In the genomic region with DNA sequence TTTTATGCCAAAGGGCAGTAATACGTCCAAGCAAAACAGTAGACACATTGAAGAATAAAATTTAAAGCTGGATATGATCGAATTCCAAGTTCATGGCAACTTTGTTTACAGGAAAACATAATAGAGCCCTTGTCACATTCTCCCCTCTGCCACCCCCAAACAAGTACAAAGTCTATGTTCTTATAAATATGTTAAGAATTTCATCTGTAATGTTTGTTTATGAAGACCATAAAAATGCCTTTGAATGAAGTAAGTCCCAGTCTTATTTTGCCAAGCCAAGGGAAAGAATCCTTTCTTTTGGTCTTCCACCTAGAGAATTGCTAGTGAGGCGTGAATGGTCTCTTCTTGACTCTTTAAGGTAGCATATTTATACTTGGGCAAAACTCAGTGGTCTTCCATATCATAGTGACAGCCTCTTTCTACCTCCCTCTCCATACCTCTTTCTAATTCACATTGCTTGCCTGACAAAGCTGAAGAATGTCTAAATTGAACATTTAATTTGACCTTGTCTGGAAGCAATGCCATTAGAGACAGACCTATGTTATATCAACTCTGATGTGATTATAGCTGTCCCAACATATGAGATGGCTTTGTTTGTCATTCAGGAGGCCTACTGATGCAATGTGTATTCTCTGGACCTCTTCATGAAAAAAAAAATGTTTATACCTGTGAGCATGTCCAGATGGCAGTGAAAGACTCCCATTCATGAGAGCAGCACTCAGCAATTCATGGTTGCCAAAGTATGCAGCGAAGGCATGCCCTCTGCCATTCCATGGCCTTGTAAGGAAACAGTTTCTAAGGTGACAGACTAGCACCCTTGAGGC, we compare ENCODE assay signal across 1 cellular context.
TF ChIP-seq lines count a peak whose summit lies in the region.

No MANE protein-coding gene starts in this region.

TF ChIP-seq in IMR-90, 13 proteins besides CTCF, POLR2A, EP300 and RAD21:
- TF ChIP-seq MAFK (IDR thresholded peaks at IDR 0.05; ENCODE audit: low read depth, low read length) (no peak), USF2 (IDR thresholded peaks at IDR 0.05; ENCODE audit: low read depth, low read length) (no peak)
